ENCODE assay signal across 22 cellular contexts in genomic region chr1:234397732-234398131, GRCh38.
"Had no signal": no experiment of that assay in that cellular context is flagged by ENCODE, and none has a peak within 500 bp of the region (broad histone marks: within the 10 kb centered on the region; RNA-seq: fewer than 3 reads in every experiment).

No MANE protein-coding gene starts in this region.

- H3K9ac ChIP-seq: neural progenitor cell had no signal

- H3K4me3 ChIP-seq: adrenal gland, left ventricle myocardium inferior, neural progenitor cell, prostate gland, right atrium auricular region, thoracic aorta, upper lobe of left lung had no signal

- H3K4me1 ChIP-seq: neural progenitor cell, prostate gland, right atrium auricular region had no signal

- H3K27me3 ChIP-seq: adrenal gland, neural progenitor cell, right atrium auricular region, upper lobe of left lung had no signal

- DNase-seq: activated CD4-positive, alpha-beta T cell treated with anti-CD3 and anti-CD28 coated beads, Interleukin-2, amount 50 U/mL, for 48 hours; activated gamma-delta T cell; adrenal gland; central memory CD4-positive, alpha-beta T cell; effector memory CD8-positive, alpha-beta T cell; hippocampal formation; kidney glomerular epithelial cell; left ventricle myocardium inferior; naive thymus-derived CD8-positive, alpha-beta T cell; stimulated activated CD4-positive, alpha-beta T cell treated with anti-CD3 and anti-CD28 coated beads, Interleukin-4, amount 100 ng/mL, for 24 hours; stimulated activated naive CD4-positive, alpha-beta T cell treated with Interleukin-2 at 50 U/mL for 16 hours; upper lobe of left lung had no signal

- H3K4me2 ChIP-seq: neural progenitor cell had no signal

- H3K36me3 ChIP-seq: prostate gland, thoracic aorta had no signal

- H2AFZ ChIP-seq: neural progenitor cell had no signal

- H3K9me3 ChIP-seq: adrenal gland, left ventricle myocardium inferior, prostate gland, right atrium auricular region, thoracic aorta, upper lobe of left lung had no signal

- ATAC-seq: activated naive CD4-positive, alpha-beta T cell treated with anti-CD3 and anti-CD28 coated beads, Interleukin-2, amount 50 U/mL, for 72 hours; effector memory CD8-positive, alpha-beta T cell; esophagus mucosa; naive thymus-derived CD8-positive, alpha-beta T cell; WTC11 had no signal

- H3K27ac ChIP-seq: adrenal gland, left ventricle myocardium inferior, neural progenitor cell, prostate gland, right atrium auricular region, thoracic aorta, upper lobe of left lung had no signal

- FAIRE-seq: astrocyte, endothelial cell of umbilical vein, frontal cortex had no signal
